Comparison of ENCODE assay signal across 3 cellular contexts in the genomic region with DNA sequence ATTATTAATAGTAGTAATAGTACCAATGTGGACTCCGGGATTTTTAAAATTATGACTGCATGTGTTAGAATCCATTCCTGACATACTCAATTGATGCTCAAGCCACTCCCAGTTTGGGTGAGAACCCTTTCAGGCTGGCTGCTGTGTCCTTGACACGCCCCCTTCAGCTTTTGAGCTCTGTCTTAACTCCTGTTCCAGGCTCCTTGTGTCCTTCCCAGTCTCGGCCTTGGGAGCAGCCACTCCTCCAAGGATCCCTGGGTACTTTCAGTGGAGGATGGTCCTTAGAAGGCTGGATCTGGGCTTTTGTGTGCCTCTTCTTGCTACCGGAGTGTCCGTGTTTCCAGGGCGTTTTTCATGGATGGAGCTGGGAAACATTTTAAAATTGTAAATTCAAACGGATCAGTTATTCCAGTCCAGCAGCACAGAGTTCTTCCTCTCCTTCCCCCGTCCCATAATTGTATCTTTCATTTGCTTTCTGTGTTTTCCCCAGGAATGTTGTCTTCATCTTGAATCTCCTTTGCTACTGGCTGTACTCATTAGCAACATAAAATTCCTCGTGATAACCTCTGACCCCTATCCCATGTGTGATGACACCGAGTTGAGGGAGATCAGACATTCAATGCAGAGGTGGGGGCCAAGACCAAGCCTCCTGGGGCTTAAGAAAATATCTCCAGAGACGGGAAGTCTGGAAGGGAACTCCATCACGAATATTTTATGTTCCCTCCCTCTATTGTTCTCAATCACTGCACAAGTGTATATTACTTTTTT.
TF ChIP-seq lines count a peak whose summit lies in the region.

No MANE protein-coding gene starts in this region.

TF ChIP-seq in liver, 16 proteins besides CTCF, POLR2A, EP300 and RAD21:
- TF ChIP-seq EGR1 (IDR thresholded peaks at IDR 0.05; ENCODE audit: low read depth in 2 of 2) (no peak), NR2F2 (IDR thresholded peaks at IDR 0.05) (peak; percentile 75)

TF ChIP-seq in HepG2, 621 proteins besides CTCF, POLR2A, EP300 and RAD21:
- TF ChIP-seq ZFP1 (CRISPR knock-in tag; IDR thresholded peaks at IDR 0.05) (no peak), HNRNPK (IDR thresholded peaks at IDR 0.05; ENCODE audit: low read depth, low read length, poor library complexity, severe bottlenecking) (no peak), ZNF7 (CRISPR knock-in tag; IDR thresholded peaks at IDR 0.05) (no peak), ZNF747 (CRISPR knock-in tag; IDR thresholded peaks at IDR 0.05; ENCODE audit: borderline replicate concordance) (no peak), SRY (CRISPR knock-in tag; IDR thresholded peaks at IDR 0.05) (no peak), MAFK (conservative IDR thresholded peaks at IDR 0.05 in 1 of 2, IDR thresholded peaks at IDR 0.05 in 1 of 2; ENCODE audit: low read length in 2 of 2) (no peak), ZFP36 (IDR thresholded peaks at IDR 0.05; ENCODE audit: borderline replicate concordance, low read depth, low read length, partially characterized antibody) (no peak), GZF1 (CRISPR knock-in tag; IDR thresholded peaks at IDR 0.05) (no peak), CENPX (CRISPR knock-in tag; IDR thresholded peaks at IDR 0.05) (no peak), BCL6 (CRISPR knock-in tag; IDR thresholded peaks at IDR 0.05) (no peak), MBD4 (IDR thresholded peaks at IDR 0.05; ENCODE audit: borderline replicate concordance, low read length) (no peak), ZEB1 (IDR thresholded peaks at IDR 0.05; ENCODE audit: insufficient replicate concordance, low read depth) (no peak), ZNF775 (CRISPR knock-in tag; IDR thresholded peaks at IDR 0.05; ENCODE audit: borderline replicate concordance) (no peak), ZNF577 (CRISPR knock-in tag; IDR thresholded peaks at IDR 0.05; ENCODE audit: borderline replicate concordance, low read depth) (no peak)
- TF ChIP-seq, protein P1, sequence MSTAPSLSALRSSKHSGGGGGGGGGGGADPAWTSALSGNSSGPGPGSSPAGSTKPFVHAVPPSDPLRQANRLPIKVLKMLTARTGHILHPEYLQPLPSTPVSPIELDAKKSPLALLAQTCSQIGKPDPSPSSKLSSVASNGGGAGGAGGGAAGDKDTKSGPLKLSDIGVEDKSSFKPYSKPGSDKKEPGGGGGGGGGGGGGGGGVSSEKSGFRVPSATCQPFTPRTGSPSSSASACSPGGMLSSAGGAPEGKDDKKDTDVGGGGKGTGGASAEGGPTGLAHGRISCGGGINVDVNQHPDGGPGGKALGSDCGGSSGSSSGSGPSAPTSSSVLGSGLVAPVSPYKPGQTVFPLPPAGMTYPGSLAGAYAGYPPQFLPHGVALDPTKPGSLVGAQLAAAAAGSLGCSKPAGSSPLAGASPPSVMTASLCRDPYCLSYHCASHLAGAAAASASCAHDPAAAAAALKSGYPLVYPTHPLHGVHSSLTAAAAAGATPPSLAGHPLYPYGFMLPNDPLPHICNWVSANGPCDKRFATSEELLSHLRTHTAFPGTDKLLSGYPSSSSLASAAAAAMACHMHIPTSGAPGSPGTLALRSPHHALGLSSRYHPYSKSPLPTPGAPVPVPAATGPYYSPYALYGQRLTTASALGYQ (CRISPR knock-in tag; IDR thresholded peaks at IDR 0.05): no peak
- TF ChIP-seq, protein P2, sequence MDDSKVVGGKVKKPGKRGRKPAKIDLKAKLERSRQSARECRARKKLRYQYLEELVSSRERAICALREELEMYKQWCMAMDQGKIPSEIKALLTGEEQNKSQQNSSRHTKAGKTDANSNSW (CRISPR knock-in tag; IDR thresholded peaks at IDR 0.05; ENCODE audit: borderline replicate concordance): no peak
- TF ChIP-seq, protein P3, sequence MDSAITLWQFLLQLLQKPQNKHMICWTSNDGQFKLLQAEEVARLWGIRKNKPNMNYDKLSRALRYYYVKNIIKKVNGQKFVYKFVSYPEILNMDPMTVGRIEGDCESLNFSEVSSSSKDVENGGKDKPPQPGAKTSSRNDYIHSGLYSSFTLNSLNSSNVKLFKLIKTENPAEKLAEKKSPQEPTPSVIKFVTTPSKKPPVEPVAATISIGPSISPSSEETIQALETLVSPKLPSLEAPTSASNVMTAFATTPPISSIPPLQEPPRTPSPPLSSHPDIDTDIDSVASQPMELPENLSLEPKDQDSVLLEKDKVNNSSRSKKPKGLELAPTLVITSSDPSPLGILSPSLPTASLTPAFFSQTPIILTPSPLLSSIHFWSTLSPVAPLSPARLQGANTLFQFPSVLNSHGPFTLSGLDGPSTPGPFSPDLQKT (CRISPR knock-in tag; IDR thresholded peaks at IDR 0.05; ENCODE audit: borderline replicate concordance): no peak
- TF ChIP-seq, protein P4, sequence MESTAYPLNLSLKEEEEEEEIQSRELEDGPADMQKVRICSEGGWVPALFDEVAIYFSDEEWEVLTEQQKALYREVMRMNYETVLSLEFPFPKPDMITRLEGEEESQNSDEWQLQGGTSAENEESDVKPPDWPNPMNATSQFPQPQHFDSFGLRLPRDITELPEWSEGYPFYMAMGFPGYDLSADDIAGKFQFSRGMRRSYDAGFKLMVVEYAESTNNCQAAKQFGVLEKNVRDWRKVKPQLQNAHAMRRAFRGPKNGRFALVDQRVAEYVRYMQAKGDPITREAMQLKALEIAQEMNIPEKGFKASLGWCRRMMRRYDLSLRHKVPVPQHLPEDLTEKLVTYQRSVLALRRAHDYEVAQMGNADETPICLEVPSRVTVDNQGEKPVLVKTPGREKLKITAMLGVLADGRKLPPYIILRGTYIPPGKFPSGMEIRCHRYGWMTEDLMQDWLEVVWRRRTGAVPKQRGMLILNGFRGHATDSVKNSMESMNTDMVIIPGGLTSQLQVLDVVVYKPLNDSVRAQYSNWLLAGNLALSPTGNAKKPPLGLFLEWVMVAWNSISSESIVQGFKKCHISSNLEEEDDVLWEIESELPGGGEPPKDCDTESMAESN (CRISPR knock-in tag; conservative IDR thresholded peaks at IDR 0.05): no peak

TF ChIP-seq in GM12878, 131 proteins besides CTCF, POLR2A, EP300 and RAD21:
- TF ChIP-seq, protein P5, sequence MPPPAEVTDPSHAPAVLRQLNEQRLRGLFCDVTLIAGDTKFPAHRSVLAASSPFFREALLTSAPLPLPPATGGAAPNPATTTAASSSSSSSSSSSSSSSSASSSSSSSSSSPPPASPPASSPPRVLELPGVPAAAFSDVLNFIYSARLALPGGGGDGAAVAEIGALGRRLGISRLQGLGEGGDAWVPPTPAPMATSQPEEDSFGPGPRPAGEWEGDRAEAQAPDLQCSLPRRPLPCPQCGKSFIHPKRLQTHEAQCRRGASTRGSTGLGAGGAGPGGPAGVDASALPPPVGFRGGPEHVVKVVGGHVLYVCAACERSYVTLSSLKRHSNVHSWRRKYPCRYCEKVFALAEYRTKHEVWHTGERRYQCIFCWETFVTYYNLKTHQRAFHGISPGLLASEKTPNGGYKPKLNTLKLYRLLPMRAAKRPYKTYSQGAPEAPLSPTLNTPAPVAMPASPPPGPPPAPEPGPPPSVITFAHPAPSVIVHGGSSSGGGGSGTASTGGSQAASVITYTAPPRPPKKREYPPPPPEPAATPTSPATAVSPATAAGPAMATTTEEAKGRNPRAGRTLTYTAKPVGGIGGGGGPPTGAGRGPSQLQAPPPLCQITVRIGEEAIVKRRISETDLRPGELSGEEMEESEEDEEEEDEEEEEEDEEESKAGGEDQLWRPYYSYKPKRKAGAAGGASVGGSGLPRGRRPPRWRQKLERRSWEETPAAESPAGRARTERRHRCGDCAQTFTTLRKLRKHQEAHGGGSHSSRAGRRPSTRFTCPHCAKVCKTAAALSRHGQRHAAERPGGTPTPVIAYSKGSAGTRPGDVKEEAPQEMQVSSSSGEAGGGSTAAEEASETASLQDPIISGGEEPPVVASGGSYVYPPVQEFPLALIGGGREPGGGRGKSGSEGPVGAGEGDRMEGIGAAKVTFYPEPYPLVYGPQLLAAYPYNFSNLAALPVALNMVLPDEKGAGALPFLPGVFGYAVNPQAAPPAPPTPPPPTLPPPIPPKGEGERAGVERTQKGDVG (CRISPR knock-in tag; IDR thresholded peaks at IDR 0.05): no peak
- TF ChIP-seq SRF (IDR thresholded peaks at IDR 0.05; ENCODE audit: low read depth in 2 of 2, low read length in 2 of 2) (no peak), POLR2AphosphoS5 (IDR thresholded peaks at IDR 0.05; ENCODE audit: low read length) (no peak), TBL1XR1 (IDR thresholded peaks at IDR 0.05; ENCODE audit: low read depth, low read length) (no peak), MEF2B (IDR thresholded peaks at IDR 0.05; ENCODE audit: partially characterized antibody, poor library complexity, severe bottlenecking) (no peak), LARP7 (IDR thresholded peaks at IDR 0.05) (no peak), EGR1 (IDR thresholded peaks at IDR 0.05; ENCODE audit: borderline replicate concordance in 1 of 2, low read depth in 2 of 2, low read length in 2 of 2) (no peak), SP1 (IDR thresholded peaks at IDR 0.05; ENCODE audit: low read depth, low read length) (no peak), POLR2AphosphoS2 (IDR thresholded peaks at IDR 0.05; ENCODE audit: low read depth, low read length) (no peak)
- TF ChIP-seq, protein P6, sequence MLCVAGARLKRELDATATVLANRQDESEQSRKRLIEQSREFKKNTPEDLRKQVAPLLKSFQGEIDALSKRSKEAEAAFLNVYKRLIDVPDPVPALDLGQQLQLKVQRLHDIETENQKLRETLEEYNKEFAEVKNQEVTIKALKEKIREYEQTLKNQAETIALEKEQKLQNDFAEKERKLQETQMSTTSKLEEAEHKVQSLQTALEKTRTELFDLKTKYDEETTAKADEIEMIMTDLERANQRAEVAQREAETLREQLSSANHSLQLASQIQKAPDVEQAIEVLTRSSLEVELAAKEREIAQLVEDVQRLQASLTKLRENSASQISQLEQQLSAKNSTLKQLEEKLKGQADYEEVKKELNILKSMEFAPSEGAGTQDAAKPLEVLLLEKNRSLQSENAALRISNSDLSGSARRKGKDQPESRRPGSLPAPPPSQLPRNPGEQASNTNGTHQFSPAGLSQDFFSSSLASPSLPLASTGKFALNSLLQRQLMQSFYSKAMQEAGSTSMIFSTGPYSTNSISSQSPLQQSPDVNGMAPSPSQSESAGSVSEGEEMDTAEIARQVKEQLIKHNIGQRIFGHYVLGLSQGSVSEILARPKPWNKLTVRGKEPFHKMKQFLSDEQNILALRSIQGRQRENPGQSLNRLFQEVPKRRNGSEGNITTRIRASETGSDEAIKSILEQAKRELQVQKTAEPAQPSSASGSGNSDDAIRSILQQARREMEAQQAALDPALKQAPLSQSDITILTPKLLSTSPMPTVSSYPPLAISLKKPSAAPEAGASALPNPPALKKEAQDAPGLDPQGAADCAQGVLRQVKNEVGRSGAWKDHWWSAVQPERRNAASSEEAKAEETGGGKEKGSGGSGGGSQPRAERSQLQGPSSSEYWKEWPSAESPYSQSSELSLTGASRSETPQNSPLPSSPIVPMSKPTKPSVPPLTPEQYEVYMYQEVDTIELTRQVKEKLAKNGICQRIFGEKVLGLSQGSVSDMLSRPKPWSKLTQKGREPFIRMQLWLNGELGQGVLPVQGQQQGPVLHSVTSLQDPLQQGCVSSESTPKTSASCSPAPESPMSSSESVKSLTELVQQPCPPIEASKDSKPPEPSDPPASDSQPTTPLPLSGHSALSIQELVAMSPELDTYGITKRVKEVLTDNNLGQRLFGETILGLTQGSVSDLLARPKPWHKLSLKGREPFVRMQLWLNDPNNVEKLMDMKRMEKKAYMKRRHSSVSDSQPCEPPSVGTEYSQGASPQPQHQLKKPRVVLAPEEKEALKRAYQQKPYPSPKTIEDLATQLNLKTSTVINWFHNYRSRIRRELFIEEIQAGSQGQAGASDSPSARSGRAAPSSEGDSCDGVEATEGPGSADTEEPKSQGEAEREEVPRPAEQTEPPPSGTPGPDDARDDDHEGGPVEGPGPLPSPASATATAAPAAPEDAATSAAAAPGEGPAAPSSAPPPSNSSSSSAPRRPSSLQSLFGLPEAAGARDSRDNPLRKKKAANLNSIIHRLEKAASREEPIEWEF (IDR thresholded peaks at IDR 0.05; ENCODE audit: insufficient replicate concordance, low read depth, low read length): no peak
- TF ChIP-seq, protein P7, sequence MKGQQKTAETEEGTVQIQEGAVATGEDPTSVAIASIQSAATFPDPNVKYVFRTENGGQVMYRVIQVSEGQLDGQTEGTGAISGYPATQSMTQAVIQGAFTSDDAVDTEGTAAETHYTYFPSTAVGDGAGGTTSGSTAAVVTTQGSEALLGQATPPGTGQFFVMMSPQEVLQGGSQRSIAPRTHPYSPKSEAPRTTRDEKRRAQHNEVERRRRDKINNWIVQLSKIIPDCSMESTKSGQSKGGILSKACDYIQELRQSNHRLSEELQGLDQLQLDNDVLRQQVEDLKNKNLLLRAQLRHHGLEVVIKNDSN (IDR thresholded peaks at IDR 0.05; ENCODE audit: borderline replicate concordance, extremely low read length, insufficient read depth, low read depth, low read length): no peak
